16 cellular contexts compared by ENCODE assay signal in genomic region chr3:15542641-15543040, GRCh38.
"Had no signal": no experiment of that assay in that cellular context is flagged by ENCODE, and none has a peak within 500 bp of the region (broad histone marks: within the 10 kb centered on the region; RNA-seq: fewer than 3 reads in every experiment).

No MANE protein-coding gene starts in this region.

- H3K27ac Mint-ChIP-seq: activated naive CD4-positive, alpha-beta T cell treated with anti-CD3 and anti-CD28 coated beads, Interleukin-2, amount 10 ng/mL, durations not matched to agents 7 days and 5 days; activated T-helper 2 cell treated with anti-CD3 and anti-CD28 coated beads, Interferon-gamma antibody, Interleukin-2, Interleukin-4, amounts not matched to agents 10 μg/mL and 5 μg/mL and 100 μg/mL, durations not matched to agents 14 hours and 24 hours and 36 hours; natural killer cell treated with Interleukin-12 subunit alpha and Interleukin-12 subunit beta and Interleukin-15 and Interleukin-18, amount 100 ng/mL, for 72 hours had no signal

- H3K27ac ChIP-seq: esophagus squamous epithelium, foreskin keratinocyte, sigmoid colon, SK-N-MC, spleen, stomach, thyroid gland had no signal

- DNase-seq: activated naive CD4-positive, alpha-beta T cell treated with anti-CD3 and anti-CD28 coated beads, Interleukin-2, amount 10 ng/mL, durations not matched to agents 7 days and 5 days; esophagus squamous epithelium; foreskin keratinocyte; mesendoderm; sigmoid colon; spleen; stomach; T-helper 9 cell; thyroid gland had no signal

- H3K27me3 ChIP-seq: esophagus squamous epithelium, sigmoid colon, spleen, stomach, thyroid gland had no signal

- FAIRE-seq: astrocyte, bronchial epithelial cell, urothelium cell line had no signal

- H3K9me3 ChIP-seq: esophagus squamous epithelium, sigmoid colon, stomach, thyroid gland had no signal

- H3K36me3 ChIP-seq: esophagus squamous epithelium, sigmoid colon, spleen, stomach, thyroid gland had no signal

- H3K4me1 ChIP-seq: foreskin keratinocyte, sigmoid colon, thyroid gland had no signal

- ATAC-seq: activated CD4-positive, CD25-positive, alpha-beta regulatory T cell treated with anti-CD3 and anti-CD28 coated beads, Interleukin-2, amount 50 U/mL, for 24 hours; foreskin keratinocyte; natural killer cell treated with Interleukin-12 subunit alpha and Interleukin-12 subunit beta and Interleukin-15 and Interleukin-18, amount 100 ng/mL, for 72 hours had no signal

- H3K27me3 Mint-ChIP-seq: activated naive CD4-positive, alpha-beta T cell treated with anti-CD3 and anti-CD28 coated beads, Interleukin-2, amount 10 ng/mL, durations not matched to agents 7 days and 5 days; natural killer cell treated with Interleukin-12 subunit alpha and Interleukin-12 subunit beta and Interleukin-15 and Interleukin-18, amount 100 ng/mL, for 72 hours had no signal

- H3K4me3 Mint-ChIP-seq: activated naive CD4-positive, alpha-beta T cell treated with anti-CD3 and anti-CD28 coated beads, Interleukin-2, amount 10 ng/mL, durations not matched to agents 7 days and 5 days; natural killer cell treated with Interleukin-12 subunit alpha and Interleukin-12 subunit beta and Interleukin-15 and Interleukin-18, amount 100 ng/mL, for 72 hours had no signal

- H3K4me3 ChIP-seq: esophagus squamous epithelium, sigmoid colon, SK-N-MC, spleen, stomach, thyroid gland had no signal
